Comparison of ENCODE assay signal across 16 cellular contexts in the genomic region with DNA sequence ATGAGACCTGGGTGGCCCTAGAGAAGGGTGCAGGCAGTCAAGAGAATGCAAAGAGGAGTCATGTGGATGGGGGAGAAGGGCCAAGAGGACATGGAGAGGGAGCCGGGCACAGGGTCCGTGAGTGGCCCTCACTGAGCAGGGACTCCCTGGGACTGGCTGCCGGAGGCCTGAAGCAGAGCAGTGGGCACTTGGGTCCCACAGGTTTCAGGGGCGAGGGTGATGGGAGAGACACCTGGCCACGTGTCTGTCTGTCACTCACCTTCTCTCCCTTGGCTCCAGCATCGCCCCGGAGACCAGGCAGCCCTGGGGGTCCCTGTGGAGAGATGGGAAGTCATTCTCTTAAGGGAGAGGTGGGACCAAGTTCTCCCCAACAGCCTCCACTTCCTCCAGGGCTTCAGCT.
"Had no signal": no experiment of that assay in that cellular context is flagged by ENCODE, and none has a peak within 500 bp of the region (broad histone marks: within the 10 kb centered on the region; RNA-seq: fewer than 3 reads in every experiment).

No MANE protein-coding gene starts in this region.

- H3K9me3 Mint-ChIP-seq: activated naive CD4-positive, alpha-beta T cell treated with anti-CD3 and anti-CD28 coated beads, Interleukin-2, amount 10 ng/mL, durations not matched to agents 7 days and 5 days; activated T-cell treated with anti-CD3 and anti-CD28 coated beads, Interleukin-2, amount 50 U/mL, for 72 hours had no signal

- H3K36me3 Mint-ChIP-seq: activated naive CD4-positive, alpha-beta T cell treated with anti-CD3 and anti-CD28 coated beads, Interleukin-2, amount 10 ng/mL, durations not matched to agents 7 days and 5 days had no signal

- DNase-seq: activated CD4-positive, alpha-beta T cell treated with anti-CD3 and anti-CD28 coated beads, Interleukin-2, amount 50 U/mL, for 1 hour; activated gamma-delta T cell; activated naive CD4-positive, alpha-beta T cell treated with anti-CD3 and anti-CD28 coated beads, Interleukin-2, amount 10 ng/mL, durations not matched to agents 7 days and 5 days; activated T-cell treated with anti-CD3 and anti-CD28 coated beads for 4 hours; activated T-cell treated with anti-CD3 and anti-CD28 coated beads, Interleukin-2, amount 50 U/mL, for 72 hours; colonic mucosa; effector CD8-positive, alpha-beta T cell; left ventricle myocardium inferior; nucleus accumbens; stimulated activated naive CD4-positive, alpha-beta T cell treated with Interleukin-2 at 50 U/mL for 16 hours; T-helper 17 cell; T1000 had no signal

- FAIRE-seq: frontal cortex, islet of Langerhans had no signal

- H3K36me3 ChIP-seq: breast epithelium, colonic mucosa, left ventricle myocardium inferior, tibial nerve had no signal

- H3K9me3 ChIP-seq: breast epithelium, colonic mucosa, left ventricle myocardium inferior, tibial nerve had no signal

- H3K27ac ChIP-seq: breast epithelium, colonic mucosa, left ventricle myocardium inferior, tibial nerve had no signal

- H3K4me1 ChIP-seq: colonic mucosa had no signal

- H3K4me3 ChIP-seq: breast epithelium, colonic mucosa, left ventricle myocardium inferior, tibial nerve had no signal

- H3K4me3 Mint-ChIP-seq: activated naive CD4-positive, alpha-beta T cell treated with anti-CD3 and anti-CD28 coated beads, Interleukin-2, amount 10 ng/mL, durations not matched to agents 7 days and 5 days; activated T-cell treated with anti-CD3 and anti-CD28 coated beads, Interleukin-2, amount 50 U/mL, for 72 hours; T-helper 17 cell had no signal

- H3K27ac Mint-ChIP-seq: activated naive CD4-positive, alpha-beta T cell treated with anti-CD3 and anti-CD28 coated beads, Interleukin-2, amount 10 ng/mL, durations not matched to agents 7 days and 5 days; activated T-cell treated with anti-CD3 and anti-CD28 coated beads, Interleukin-2, amount 50 U/mL, for 72 hours; T-helper 17 cell had no signal

- H3K27me3 ChIP-seq: breast epithelium, colonic mucosa, tibial nerve had no signal
